ENCODE assay signal across 26 cellular contexts in the genomic region with DNA sequence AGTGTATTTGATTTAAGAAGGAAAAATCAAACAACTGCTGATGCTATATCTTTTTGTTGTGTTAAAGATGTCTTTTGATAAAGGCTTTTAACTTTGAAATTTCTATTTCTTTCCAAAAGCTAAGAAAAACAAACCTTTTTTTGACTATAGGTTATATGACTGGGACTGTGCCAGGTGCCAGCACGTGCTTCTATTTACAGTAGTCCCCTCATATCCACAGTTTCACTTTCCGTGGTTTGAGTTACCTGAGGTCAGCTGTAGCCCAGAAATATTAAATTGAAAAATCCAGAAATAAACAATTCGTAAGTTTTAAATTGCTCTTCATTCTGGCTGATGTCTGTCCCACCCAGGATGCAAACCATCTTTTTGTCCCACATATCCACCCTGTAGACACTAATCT.
"Had no signal": no experiment of that assay in that cellular context is flagged by ENCODE, and none has a peak within 500 bp of the region (broad histone marks: within the 10 kb centered on the region; RNA-seq: fewer than 3 reads in every experiment).

No MANE protein-coding gene starts in this region.

- DNase-seq: colonic mucosa; effector memory CD4-positive, alpha-beta T cell; erythroblast; esophagus squamous epithelium; foreskin melanocyte; glutamatergic neuron; heart right ventricle; hippocampal formation; left cardiac atrium; left lung; mesenchymal stem cell; naive thymus-derived CD8-positive, alpha-beta T cell; nephron progenitor cell; nucleus accumbens; stimulated activated CD4-positive, alpha-beta T cell treated with anti-CD3 and anti-CD28 coated beads, Interleukin-12 subunit alpha, Interleukin-12 subunit beta, amount 100 ng/mL, for 4 hours; stimulated activated CD4-positive, alpha-beta T cell treated with anti-CD3 and anti-CD28 coated beads, Interleukin-1b, Interleukin-23, amount 100 ng/mL, for 48 hours; stimulated activated CD4-positive, alpha-beta T cell treated with anti-CD3 and anti-CD28 coated beads, Interleukin-4, amount 100 ng/mL, for 1 hour; stimulated activated CD8-positive, alpha-beta memory T cell treated with anti-CD3 and anti-CD28 coated beads, Interleukin-4, amount 100 ng/mL, for 48 hours; stimulated activated naive CD4-positive, alpha-beta T cell; stimulated activated naive CD8-positive, alpha-beta T cell treated with anti-CD3 and anti-CD28 coated beads, Interleukin-15, amount 100 ng/mL, for 72 hours; thyroid gland; trophoblast cell had no signal

- H3K27me3 ChIP-seq: colonic mucosa, esophagus squamous epithelium, heart right ventricle, left lung, right atrium auricular region, thyroid gland had no signal

- H3K4me2 ChIP-seq: smooth muscle cell had no signal

- H3K4me3 ChIP-seq: colonic mucosa, esophagus squamous epithelium, heart right ventricle, left lung, prostate gland, right atrium auricular region, smooth muscle cell, thyroid gland had no signal

- H3K9me3 ChIP-seq: colonic mucosa, esophagus squamous epithelium, left lung, prostate gland, right atrium auricular region, thyroid gland had no signal

- H3K4me1 ChIP-seq: colonic mucosa, esophagus squamous epithelium, left lung, prostate gland, right atrium auricular region had no signal

- H3K27ac ChIP-seq: colonic mucosa, esophagus squamous epithelium, heart right ventricle, left lung, prostate gland, right atrium auricular region, thyroid gland had no signal

- ATAC-seq: heart right ventricle; left cardiac atrium; left lung; naive thymus-derived CD8-positive, alpha-beta T cell; sciatic nerve; stimulated activated naive CD8-positive, alpha-beta T cell treated with anti-CD3 and anti-CD28 coated beads, Interleukin-15, amount 100 ng/mL, for 72 hours had no signal

- H3K36me3 ChIP-seq: colonic mucosa, esophagus squamous epithelium, heart right ventricle, left lung, prostate gland, right atrium auricular region, thyroid gland had no signal
